ENCODE assay signal across 1 cellular context in the genomic region with DNA sequence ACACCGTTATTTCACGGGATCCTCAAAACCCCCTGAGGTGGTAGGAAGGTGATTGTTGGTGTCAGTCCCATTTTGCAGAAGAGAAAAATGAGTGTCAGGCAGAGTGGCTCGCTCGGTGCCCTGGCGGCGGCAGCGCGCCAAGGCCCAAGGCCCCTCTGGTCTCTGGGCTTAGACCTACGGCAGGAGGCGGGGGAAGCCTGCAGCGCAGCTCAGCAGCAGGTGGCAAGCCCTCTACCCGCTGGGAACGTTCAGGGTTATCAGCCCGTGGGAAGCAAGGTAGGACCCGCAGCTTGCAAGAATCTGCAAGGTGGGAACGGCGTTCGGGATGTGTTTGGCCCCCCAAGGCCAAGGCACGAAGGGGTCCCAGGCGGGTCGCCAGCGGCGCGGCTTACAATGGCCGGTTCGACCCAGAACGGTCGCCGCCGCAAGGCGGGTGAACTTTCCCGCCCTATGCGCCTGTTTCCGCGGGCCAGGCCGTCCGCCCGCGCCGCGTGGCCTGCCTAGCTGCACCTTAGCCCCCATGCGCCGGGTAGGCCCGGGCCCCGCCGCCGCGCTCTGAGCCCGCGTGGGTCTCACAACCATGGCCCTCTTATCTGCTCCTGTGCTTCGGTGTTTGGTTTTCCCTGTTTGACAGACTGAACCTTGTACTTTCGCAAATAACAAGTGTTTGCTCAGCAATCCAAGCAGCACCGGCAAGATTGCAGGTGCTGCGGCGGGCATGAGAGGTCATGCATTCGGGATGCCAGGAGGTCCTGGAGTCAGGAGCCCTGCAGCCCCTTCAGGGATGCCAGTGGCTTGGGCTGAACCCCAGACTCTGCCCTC.
TF ChIP-seq lines count a peak whose summit lies in the region.

No MANE protein-coding gene starts in this region.

TF ChIP-seq in HepG2, 621 proteins besides CTCF, POLR2A, EP300 and RAD21 (continued from another document and continues in another):
- no peak for TF ChIP-seq ZNF180 (CRISPR knock-in tag; IDR thresholded peaks at IDR 0.05; ENCODE audit: borderline replicate concordance, low read depth)
- TF ChIP-seq NFKBIZ (CRISPR knock-in tag; IDR thresholded peaks at IDR 0.05): peak; percentile 92; the same call in 1 of the 2 replicates
- no peak for TF ChIP-seq RFX1 (IDR thresholded peaks at IDR 0.05)
- TF ChIP-seq ZMYM4 (CRISPR knock-in tag; IDR thresholded peaks at IDR 0.05): peak; percentile 97
- peak; percentile 93 for TF ChIP-seq MED1 (CRISPR knock-in tag; IDR thresholded peaks at IDR 0.05)
- TF ChIP-seq KDM6A (CRISPR knock-in tag; IDR thresholded peaks at IDR 0.05; ENCODE audit: low read depth): peak; percentile 93
- TF ChIP-seq, protein P1, sequence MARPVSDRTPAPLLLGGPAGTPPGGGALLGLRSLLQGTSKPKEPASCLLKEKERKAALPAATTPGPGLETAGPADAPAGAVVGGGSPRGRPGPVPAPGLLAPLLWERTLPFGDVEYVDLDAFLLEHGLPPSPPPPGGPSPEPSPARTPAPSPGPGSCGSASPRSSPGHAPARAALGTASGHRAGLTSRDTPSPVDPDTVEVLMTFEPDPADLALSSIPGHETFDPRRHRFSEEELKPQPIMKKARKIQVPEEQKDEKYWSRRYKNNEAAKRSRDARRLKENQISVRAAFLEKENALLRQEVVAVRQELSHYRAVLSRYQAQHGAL (CRISPR knock-in tag; IDR thresholded peaks at IDR 0.05; ENCODE audit: not compliant biosample characterization): no peak
- TF ChIP-seq NR2F1 (CRISPR knock-in tag; IDR thresholded peaks at IDR 0.05): peak; percentile 81 to 85
- TF ChIP-seq, protein P2, sequence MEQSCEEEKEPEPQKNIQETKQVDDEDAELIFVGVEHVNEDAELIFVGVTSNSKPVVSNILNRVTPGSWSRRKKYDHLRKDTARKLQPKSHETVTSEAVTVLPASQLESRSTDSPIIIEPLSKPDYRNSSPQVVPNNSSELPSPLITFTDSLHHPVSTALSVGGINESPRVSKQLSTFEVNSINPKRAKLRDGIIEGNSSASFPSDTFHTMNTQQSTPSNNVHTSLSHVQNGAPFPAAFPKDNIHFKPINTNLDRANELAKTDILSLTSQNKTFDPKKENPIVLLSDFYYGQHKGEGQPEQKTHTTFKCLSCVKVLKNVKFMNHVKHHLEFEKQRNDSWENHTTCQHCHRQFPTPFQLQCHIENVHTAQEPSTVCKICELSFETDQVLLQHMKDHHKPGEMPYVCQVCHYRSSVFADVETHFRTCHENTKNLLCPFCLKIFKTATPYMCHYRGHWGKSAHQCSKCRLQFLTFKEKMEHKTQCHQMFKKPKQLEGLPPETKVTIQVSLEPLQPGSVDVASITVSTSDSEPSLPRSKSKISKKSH (CRISPR knock-in tag; IDR thresholded peaks at IDR 0.05; ENCODE audit: borderline replicate concordance): peak; percentile 97
- TF ChIP-seq ZKSCAN5 (CRISPR knock-in tag; IDR thresholded peaks at IDR 0.05): no peak
- TF ChIP-seq CHD4 (IDR thresholded peaks at IDR 0.05; ENCODE audit: borderline replicate concordance, low read length): no peak
- no peak for TF ChIP-seq CBX1 (IDR thresholded peaks at IDR 0.05; ENCODE audit: low read depth)
- peak; percentile 83 for TF ChIP-seq GATA4 (IDR thresholded peaks at IDR 0.05; ENCODE audit: borderline replicate concordance, low read depth)
- TF ChIP-seq TCF7L2 (IDR thresholded peaks at IDR 0.05; ENCODE audit: low read depth, low read length): no peak
- TF ChIP-seq HCFC1 (IDR thresholded peaks at IDR 0.05; ENCODE audit: low read depth, low read length): no peak
- TF ChIP-seq ZNF670 (CRISPR knock-in tag; IDR thresholded peaks at IDR 0.05; ENCODE audit: borderline replicate concordance): peak; percentile 97
- peak; percentile 91 for TF ChIP-seq TRIM24 (CRISPR knock-in tag; IDR thresholded peaks at IDR 0.05)
- TF ChIP-seq NKX3-1 (CRISPR knock-in tag; IDR thresholded peaks at IDR 0.05): peak; percentile 91
- peak; percentile 95 for TF ChIP-seq ZNF775 (CRISPR knock-in tag; IDR thresholded peaks at IDR 0.05; ENCODE audit: borderline replicate concordance)
- no peak for TF ChIP-seq U2AF1 (optimal IDR thresholded peaks at IDR 0.05; ENCODE audit: low read depth, low read length)
- TF ChIP-seq HOXA9 (CRISPR knock-in tag; IDR thresholded peaks at IDR 0.05; ENCODE audit: borderline replicate concordance): peak; percentile 66; the same call in 1 of the 2 replicates
- TF ChIP-seq ZNF780A (CRISPR knock-in tag; IDR thresholded peaks at IDR 0.05): 0 out of 2 replicates have a peak, but pooled peaks have one; percentile 45
- peak; percentile 89 for TF ChIP-seq PPARG (CRISPR knock-in tag; conservative IDR thresholded peaks at IDR 0.05)
- TF ChIP-seq ZNF12 (CRISPR knock-in tag; IDR thresholded peaks at IDR 0.05): peak; percentile 91
- TF ChIP-seq ZNF672 (CRISPR knock-in tag; IDR thresholded peaks at IDR 0.05): no peak
- TF ChIP-seq ZNF468 (CRISPR knock-in tag; IDR thresholded peaks at IDR 0.05): 0 out of 2 replicates have a peak, but pooled peaks have one; percentile 62
- TF ChIP-seq JUN (CRISPR knock-in tag; IDR thresholded peaks at IDR 0.05): peak; percentile 90
- TF ChIP-seq EZH2 (conservative IDR thresholded peaks at IDR 0.05; ENCODE audit: low read depth, low read length): no peak
- TF ChIP-seq AGO1 (IDR thresholded peaks at IDR 0.05; ENCODE audit: low read depth, low read length, poor library complexity, severe bottlenecking): no peak
- no peak; the same call in 1 of the 2 replicates for TF ChIP-seq HNF1A (IDR thresholded peaks at IDR 0.05; ENCODE audit: low read depth)
- TF ChIP-seq HNF1A (CRISPR knock-in tag; IDR thresholded peaks at IDR 0.05; ENCODE audit: borderline replicate concordance): peak; percentile 91
- TF ChIP-seq, protein P3, sequence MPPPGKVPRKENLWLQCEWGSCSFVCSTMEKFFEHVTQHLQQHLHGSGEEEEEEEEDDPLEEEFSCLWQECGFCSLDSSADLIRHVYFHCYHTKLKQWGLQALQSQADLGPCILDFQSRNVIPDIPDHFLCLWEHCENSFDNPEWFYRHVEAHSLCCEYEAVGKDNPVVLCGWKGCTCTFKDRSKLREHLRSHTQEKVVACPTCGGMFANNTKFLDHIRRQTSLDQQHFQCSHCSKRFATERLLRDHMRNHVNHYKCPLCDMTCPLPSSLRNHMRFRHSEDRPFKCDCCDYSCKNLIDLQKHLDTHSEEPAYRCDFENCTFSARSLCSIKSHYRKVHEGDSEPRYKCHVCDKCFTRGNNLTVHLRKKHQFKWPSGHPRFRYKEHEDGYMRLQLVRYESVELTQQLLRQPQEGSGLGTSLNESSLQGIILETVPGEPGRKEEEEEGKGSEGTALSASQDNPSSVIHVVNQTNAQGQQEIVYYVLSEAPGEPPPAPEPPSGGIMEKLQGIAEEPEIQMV (CRISPR knock-in tag; IDR thresholded peaks at IDR 0.05; ENCODE audit: low read depth): peak; percentile 96
- peak; percentile 25; the same call in 1 of the 2 replicates for TF ChIP-seq ZNF143 (CRISPR knock-in tag; IDR thresholded peaks at IDR 0.05)
- peak; percentile 82 for TF ChIP-seq CEBPB (IDR thresholded peaks at IDR 0.05; ENCODE audit: borderline replicate concordance, low read depth, low read length)
- peak; percentile 84 for TF ChIP-seq ATF3 (CRISPR knock-in tag; IDR thresholded peaks at IDR 0.05)
- TF ChIP-seq MEF2D (CRISPR knock-in tag; IDR thresholded peaks at IDR 0.05): 0 out of 2 replicates have a peak, but pooled peaks have one; percentile 33
- TF ChIP-seq CCDC6 (CRISPR knock-in tag; IDR thresholded peaks at IDR 0.05): peak; percentile 96
- peak; percentile 94 for TF ChIP-seq ERF (CRISPR knock-in tag; IDR thresholded peaks at IDR 0.05)
- no peak for TF ChIP-seq GMEB2 (CRISPR knock-in tag; IDR thresholded peaks at IDR 0.05; ENCODE audit: low read depth)
- TF ChIP-seq SP140L (CRISPR knock-in tag; IDR thresholded peaks at IDR 0.05; ENCODE audit: borderline replicate concordance): 0 out of 2 replicates have a peak, but pooled peaks have one; percentile 40
- TF ChIP-seq LBX2 (CRISPR knock-in tag; IDR thresholded peaks at IDR 0.05; ENCODE audit: borderline replicate concordance): no peak
- peak; percentile 52; the same call in 1 of the 2 replicates for TF ChIP-seq ZNF646 (CRISPR knock-in tag; IDR thresholded peaks at IDR 0.05)
- no peak for TF ChIP-seq MIER2 (CRISPR knock-in tag; IDR thresholded peaks at IDR 0.05)
- TF ChIP-seq ZNF10 (CRISPR knock-in tag; IDR thresholded peaks at IDR 0.05; ENCODE audit: borderline replicate concordance, low read depth): no peak
